ENCODE assay signal across 20 cellular contexts in genomic region chr7:17552952-17553351, GRCh38.
A peak's percentile ranks its signal among the peaks of the same experiment; 100 is the strongest.
DNase-seq lines count a peak whose midpoint lies in the region; ATAC-seq, FAIRE-seq and TF ChIP-seq lines count a peak whose summit lies in the region.
"Had no signal": no experiment of that assay in that cellular context is flagged by ENCODE, and none has a peak within 500 bp of the region (broad histone marks: within the 10 kb centered on the region; RNA-seq: fewer than 3 reads in every experiment).

No MANE protein-coding gene starts in this region.

- H3K9me3 ChIP-seq in astrocyte (ENCODE audit: insufficient read depth, low read depth, low read length): no peaks in the 10 kb centered on the region
- H3K9me3 ChIP-seq in transverse colon: no peaks in the 10 kb centered on the region

- H2AFZ ChIP-seq in astrocyte (ENCODE audit: low read depth, low read length): no peak overlapping the region

- H3K4me1 Mint-ChIP-seq in stimulated activated naive CD8-positive, alpha-beta T cell treated with anti-CD3 and anti-CD28 coated beads, Interleukin-15, Interleukin-2, amounts not matched to agents 100 ng/mL and 50 ng/mL, for 24 hours (ENCODE audit: low read depth): no peaks in the 10 kb centered on the region
- H3K4me1 Mint-ChIP-seq in astrocyte (ENCODE audit: low read depth, unreplicated experiment): peaks cover 4% of the 10 kb centered on the region

- no peak overlapping the region for H3K4me3 Mint-ChIP-seq in stimulated activated naive CD8-positive, alpha-beta T cell treated with anti-CD3 and anti-CD28 coated beads, Interleukin-15, Interleukin-2, amounts not matched to agents 100 ng/mL and 50 ng/mL, for 24 hours
- no peak overlapping the region for H3K4me3 Mint-ChIP-seq in astrocyte (ENCODE audit: unreplicated experiment)
- H3K4me3 Mint-ChIP-seq: CD8-positive, alpha-beta T cell had no signal

- H3K9me3 Mint-ChIP-seq in stimulated activated naive CD8-positive, alpha-beta T cell treated with anti-CD3 and anti-CD28 coated beads, Interleukin-15, Interleukin-2, amounts not matched to agents 100 ng/mL and 50 ng/mL, for 24 hours: no peaks in the 10 kb centered on the region
- H3K9me3 Mint-ChIP-seq in astrocyte (ENCODE audit: unreplicated experiment): peaks cover 4% of the 10 kb centered on the region
- H3K9me3 Mint-ChIP-seq: CD8-positive, alpha-beta T cell had no signal

- H3K9ac ChIP-seq in astrocyte (ENCODE audit: low read length): no peak overlapping the region
- H3K9ac ChIP-seq: BLaER1 treated with 17β-estradiol and CSF1 and Interleukin-3, amounts not matched to agents 10 nM and 100 nM had no signal

- intact Hi-C loops in transverse colon (cut with DNase I; ENCODE audit: low total_unique reads): no loop called here

- in situ Hi-C loops in transverse colon (cut with MboI; ENCODE audit: low pct_ligation_motif_present in 1 of 4, low pct_unique_long_range_greater_than_20kb in 1 of 4, low sequenced_read_pairs in 3 of 4): no loop called here
- in situ Hi-C loops in brain microvascular endothelial cell (cut with HindIII; ENCODE audit: low pct_ligation_motif_present, low sequenced_read_pairs): no loop called here

- H3K27ac ChIP-seq in astrocyte (ENCODE audit: low read depth, low read length) (no peak overlapping the region), transverse colon (no peak overlapping the region), brain microvascular endothelial cell (no peak overlapping the region)
- H3K27ac ChIP-seq: BLaER1 treated with 17β-estradiol and CSF1 and Interleukin-3, amounts not matched to agents 10 nM and 100 nM had no signal

- H3K4me2 ChIP-seq in astrocyte (ENCODE audit: low read length): no peak overlapping the region
- H3K4me2 ChIP-seq: BLaER1 treated with 17β-estradiol and CSF1 and Interleukin-3, amounts not matched to agents 10 nM and 100 nM had no signal

- H3K79me2 ChIP-seq in astrocyte (ENCODE audit: insufficient read depth, low read length): no peaks in the 10 kb centered on the region

- H3K4me1 ChIP-seq in astrocyte (ENCODE audit: insufficient read depth, low read length) (no peaks in the 10 kb centered on the region), transverse colon (peaks cover 1 to 26% (median 2%) of the 10 kb centered on the region in 4 donors)

- no peak for FAIRE-seq in astrocyte (lab: Jason Lieb, UNC)
- FAIRE-seq: A204.1 had no signal

- peak overlapping the region; percentile 12 for H3K27ac Mint-ChIP-seq in stimulated activated naive CD8-positive, alpha-beta T cell treated with anti-CD3 and anti-CD28 coated beads, Interleukin-15, Interleukin-2, amounts not matched to agents 100 ng/mL and 50 ng/mL, for 24 hours
- no peak overlapping the region for H3K27ac Mint-ChIP-seq in astrocyte (ENCODE audit: unreplicated experiment)
- H3K27ac Mint-ChIP-seq: CD8-positive, alpha-beta T cell had no signal

- no peaks in the 10 kb centered on the region for H3K27me3 Mint-ChIP-seq in stimulated activated naive CD8-positive, alpha-beta T cell treated with anti-CD3 and anti-CD28 coated beads, Interleukin-15, Interleukin-2, amounts not matched to agents 100 ng/mL and 50 ng/mL, for 24 hours
- no peaks in the 10 kb centered on the region for H3K27me3 Mint-ChIP-seq in astrocyte (ENCODE audit: low read depth, unreplicated experiment)

- no peaks in the 10 kb centered on the region for H4K20me1 ChIP-seq in astrocyte (ENCODE audit: insufficient read depth, low read length)
- H4K20me1 ChIP-seq: BLaER1 treated with 17β-estradiol and CSF1 and Interleukin-3, amounts not matched to agents 10 nM and 100 nM had no signal

- TF ChIP-seq CTCF in astrocyte (IDR thresholded peaks at IDR 0.05; ENCODE audit: insufficient read depth, low read depth, low read length) (no peak), transverse colon (IDR thresholded peaks at IDR 0.05) (no peak), brain microvascular endothelial cell (IDR thresholded peaks at IDR 0.05; ENCODE audit: low read depth, low read length, missing control alignments) (no peak)

- H3K27me3 ChIP-seq in astrocyte (ENCODE audit: insufficient read depth, low read length): no peaks in the 10 kb centered on the region
- H3K27me3 ChIP-seq in transverse colon: no peaks in the 10 kb centered on the region
- H3K27me3 ChIP-seq in brain microvascular endothelial cell (replicated peaks): no peaks in the 10 kb centered on the region

- no peak for TF ChIP-seq EP300 in transverse colon (IDR thresholded peaks at IDR 0.05; ENCODE audit: low read depth)

- no peak overlapping the region for H3K4me3 ChIP-seq in astrocyte (ENCODE audit: insufficient read depth, low read depth, low read length)
- no peak overlapping the region for H3K4me3 ChIP-seq in transverse colon
- H3K4me3 ChIP-seq in brain microvascular endothelial cell (ENCODE audit: low read depth, low read length): no peak overlapping the region
- H3K4me3 ChIP-seq: BLaER1 treated with 17β-estradiol and CSF1 and Interleukin-3, amounts not matched to agents 10 nM and 100 nM had no signal

- 80 to 88% methylated on average over 1 of the region's 1 CpG for WGBS in transverse colon (ENCODE audit: low coverage in 1 of 2), 2 donors

- no peaks in the 10 kb centered on the region for H3K36me3 ChIP-seq in astrocyte (ENCODE audit: insufficient read depth, low read length)
- H3K36me3 ChIP-seq in transverse colon: no peaks in the 10 kb centered on the region
- H3K36me3 ChIP-seq in brain microvascular endothelial cell (replicated peaks): no peaks in the 10 kb centered on the region
- H3K36me3 ChIP-seq: BLaER1 treated with 17β-estradiol and CSF1 and Interleukin-3, amounts not matched to agents 10 nM and 100 nM had no signal

- no peak for ATAC-seq in stimulated activated naive CD8-positive, alpha-beta T cell treated with anti-CD3 and anti-CD28 coated beads, Interleukin-15, Interleukin-2, amounts not matched to agents 100 U/mL and 50 U/mL, for 24 hours
- ATAC-seq: CD8-positive, alpha-beta T cell; HCT116 had no signal

- no peaks in the 10 kb centered on the region for H3K36me3 Mint-ChIP-seq in stimulated activated naive CD8-positive, alpha-beta T cell treated with anti-CD3 and anti-CD28 coated beads, Interleukin-15, Interleukin-2, amounts not matched to agents 100 ng/mL and 50 ng/mL, for 24 hours (ENCODE audit: low read depth)
- no peaks in the 10 kb centered on the region for H3K36me3 Mint-ChIP-seq in astrocyte (ENCODE audit: low read depth, unreplicated experiment)
- H3K36me3 Mint-ChIP-seq: CD8-positive, alpha-beta T cell had no signal

- no peak for DNase-seq in stimulated activated naive CD8-positive, alpha-beta T cell treated with anti-CD3 and anti-CD28 coated beads, Interleukin-15, Interleukin-2, amounts not matched to agents 100 U/mL and 50 U/mL, for 24 hours
- DNase-seq in astrocyte (ENCODE audit: low read depth) (peak; percentile 43), iris pigment epithelial cell (ENCODE audit: low read depth) (peak; percentile 24), transverse colon (no peak), brain microvascular endothelial cell (no peak), HPDE6-E6E7 (ENCODE audit: extremely low spot score) (no peak)
- DNase-seq: CD8-positive, alpha-beta T cell; GOT3; NCI-H1417; NCI-H187; NCI-H2107; NCI-H510A; NCI-H748 treated with DMSO at 0.1 percent for 48 hours; NK-92 treated with Interleukin-12 subunit alpha and Interleukin-12 subunit beta, amount 100 ng/mL, for 24 hours; RPMI8226; SHP77 treated with DMSO at 0.1 percent for 48 hours had no signal

- TF ChIP-seq POLR2A in transverse colon (IDR thresholded peaks at IDR 0.05): no peak

Comparison
In these comparisons a context has a peak if more than half of its experiments do, and no peak if none do; other contexts are left out.
1. DNase-seq: peak in astrocyte (single experiment) and iris pigment epithelial cell (single experiment); none in stimulated activated naive CD8-positive, alpha-beta T cell treated with anti-CD3 and anti-CD28 coated beads, Interleukin-15, Interleukin-2, amounts not matched to agents 100 U/mL and 50 U/mL, for 24 hours (single experiment), transverse colon (single experiment), brain microvascular endothelial cell (single experiment) and HPDE6-E6E7 (single experiment).